ENCODE assay signal across 9 cellular contexts in the genomic region with DNA sequence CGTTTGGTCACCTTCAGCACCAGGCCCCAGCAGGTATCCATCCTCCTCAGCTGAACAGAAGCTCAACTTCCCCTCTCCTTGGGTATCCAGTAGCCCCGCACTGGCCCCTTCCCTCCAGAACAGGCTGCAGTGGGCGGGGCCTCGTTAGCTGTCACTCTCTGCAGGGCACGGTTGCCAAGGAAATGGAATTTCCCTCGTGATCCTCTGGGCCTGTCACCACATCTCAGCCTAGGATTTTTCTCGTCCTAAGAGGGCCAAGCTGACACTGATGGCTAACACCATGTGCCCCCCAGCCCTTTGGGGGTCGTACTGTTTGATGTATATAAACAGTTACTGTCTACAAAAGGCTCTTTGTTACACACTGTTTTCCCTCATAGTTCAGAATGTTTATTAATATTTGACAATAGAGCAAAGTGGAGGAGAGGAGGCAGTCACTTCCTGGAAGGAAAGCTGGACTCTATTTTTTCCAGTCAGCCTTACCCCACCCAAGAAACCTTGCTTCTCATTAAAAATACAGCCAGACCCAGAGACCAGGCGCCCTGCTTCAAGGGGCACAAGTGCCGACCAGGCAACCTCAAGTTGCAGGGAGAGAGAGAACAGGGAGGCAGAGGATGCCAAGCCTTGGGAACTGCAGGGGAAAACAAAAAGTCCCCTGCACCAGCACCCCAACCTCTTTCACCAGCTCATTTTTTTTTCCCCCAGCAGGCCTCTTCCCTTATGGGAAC. TPM values are rescaled to one million over a fixed set of nuclear protein-coding genes. Genes with fewer than 3 reads are reported as not detected.
DNase-seq lines count a peak whose midpoint lies in the region; ATAC-seq and TF ChIP-seq lines count a peak whose summit lies in the region.
"Had no signal": no experiment of that assay in that cellular context is flagged by ENCODE, and none has a peak within 500 bp of the region (broad histone marks: within the 10 kb centered on the region; RNA-seq: fewer than 3 reads in every experiment).

No MANE protein-coding gene starts in this region.

- no peak overlapping the region for H3K4me3 ChIP-seq in thyroid gland (replicated peaks in 1 of 3)

- DNase-seq in DMS 273 (lab: John Stamatoyannopoulos, UW; ENCODE audit: unreplicated experiment) (peak; percentile 63), DMS 273 treated with DMSO at 0.1 percent for 48 hours (lab: John Stamatoyannopoulos, UW) (no peak), astrocyte of the hippocampus (ENCODE audit: low read depth, low spot score) (peak; percentile 79), thyroid gland (peak; percentile 8 to 20), NCI-H510A treated with DMSO at 0.1 percent for 48 hours (lab: John Stamatoyannopoulos, UW) (no peak)

- intact Hi-C loops in thyroid gland (cut with DNase I) = no loop called here

- H3K36me3 ChIP-seq in thyroid gland = no peaks in the 10 kb centered on the region

- ATAC-seq in HG03159 (IDR thresholded peaks at IDR 0.05; ENCODE audit: unreplicated experiment) (peak; percentile 62), GM21737 (IDR thresholded peaks at IDR 0.05; ENCODE audit: unreplicated experiment) (no peak)

- WGBS in thyroid gland, 2 donors = 34% methylated on average over 10 of the region's 10 CpGs

- TF ChIP-seq POLR2A in thyroid gland (IDR thresholded peaks at IDR 0.05) = no peak

- H3K27ac ChIP-seq in layer of hippocampus (ENCODE audit: low read depth, low read length) (peak overlapping the region; percentile 95), thyroid gland (no peak overlapping the region)
- H3K27ac ChIP-seq: 22Rv1 had no signal

- H3K4me1 ChIP-seq in thyroid gland = peaks cover 0 to 3% of the 10 kb centered on the region in 2 donors

- no peaks in the 10 kb centered on the region for H3K9me3 ChIP-seq in thyroid gland

- TF ChIP-seq CTCF in thyroid gland (IDR thresholded peaks at IDR 0.05) = no peak

- no peaks in the 10 kb centered on the region for H3K27me3 ChIP-seq in layer of hippocampus (ENCODE audit: control insufficient read depth, insufficient read depth, low read length)
- no peaks in the 10 kb centered on the region for H3K27me3 ChIP-seq in thyroid gland

RNA-seq across cellular contexts. Expression of a gene that starts 44.5 kb away (rescaled TPM):
- total RNA-seq in thyroid gland = 10 to 100 TPM in 3 of 4 donors, 1 to 10 TPM in 1; 8.0 to 27.5 (median 15.1) TPM

Comparison
In these comparisons a context has a peak if more than half of its experiments do, and no peak if none do; other contexts are left out.
1. DNase-seq: peak in DMS 273 (single experiment), astrocyte of the hippocampus (single experiment) and thyroid gland (2 of 2); none in DMS 273 treated with DMSO at 0.1 percent for 48 hours (single experiment) and NCI-H510A treated with DMSO at 0.1 percent for 48 hours (single experiment).